In the genomic region with DNA sequence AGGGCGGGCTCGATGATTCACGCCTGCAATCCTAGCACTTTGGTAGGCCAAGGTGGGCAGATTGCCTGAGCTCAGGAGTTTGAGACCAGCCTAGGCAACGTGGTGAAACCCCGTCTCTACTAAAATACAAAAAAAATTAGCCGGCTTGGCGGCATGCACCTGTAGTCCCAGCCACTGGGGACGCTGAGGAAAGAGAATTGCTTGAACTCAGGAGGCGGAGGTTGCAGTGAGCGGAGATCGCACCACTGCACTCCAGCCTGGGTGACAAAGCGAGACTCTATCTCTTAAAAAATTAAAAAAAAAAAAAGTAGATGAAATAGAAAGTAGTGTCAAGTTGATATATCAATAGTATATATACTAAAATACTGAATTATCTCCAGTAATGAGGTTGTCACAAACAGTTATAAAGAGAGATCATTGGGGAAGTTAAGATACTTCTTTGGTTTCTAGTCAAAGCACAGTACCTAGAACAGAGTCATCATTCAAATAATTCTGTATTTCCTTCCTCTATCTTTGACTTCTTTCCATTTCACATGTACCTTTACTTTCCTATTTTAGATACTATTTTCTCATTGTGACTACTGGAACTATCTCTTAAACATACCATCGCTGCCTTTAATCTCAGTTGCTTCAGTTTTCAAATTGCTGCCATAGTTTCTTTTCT, we compare ENCODE assay signal across 1 cellular context.
TF ChIP-seq lines count a peak whose summit lies in the region.

No MANE protein-coding gene starts in this region.

TF ChIP-seq in GM12878, 131 proteins besides CTCF, POLR2A, EP300 and RAD21 (continued from another document):
- TF ChIP-seq MAX (IDR thresholded peaks at IDR 0.05; ENCODE audit: low read depth, low read length) = no peak
- no peak for TF ChIP-seq SMAD1 (IDR thresholded peaks at IDR 0.05; ENCODE audit: low read depth, partially characterized antibody)
- TF ChIP-seq, protein P1, sequence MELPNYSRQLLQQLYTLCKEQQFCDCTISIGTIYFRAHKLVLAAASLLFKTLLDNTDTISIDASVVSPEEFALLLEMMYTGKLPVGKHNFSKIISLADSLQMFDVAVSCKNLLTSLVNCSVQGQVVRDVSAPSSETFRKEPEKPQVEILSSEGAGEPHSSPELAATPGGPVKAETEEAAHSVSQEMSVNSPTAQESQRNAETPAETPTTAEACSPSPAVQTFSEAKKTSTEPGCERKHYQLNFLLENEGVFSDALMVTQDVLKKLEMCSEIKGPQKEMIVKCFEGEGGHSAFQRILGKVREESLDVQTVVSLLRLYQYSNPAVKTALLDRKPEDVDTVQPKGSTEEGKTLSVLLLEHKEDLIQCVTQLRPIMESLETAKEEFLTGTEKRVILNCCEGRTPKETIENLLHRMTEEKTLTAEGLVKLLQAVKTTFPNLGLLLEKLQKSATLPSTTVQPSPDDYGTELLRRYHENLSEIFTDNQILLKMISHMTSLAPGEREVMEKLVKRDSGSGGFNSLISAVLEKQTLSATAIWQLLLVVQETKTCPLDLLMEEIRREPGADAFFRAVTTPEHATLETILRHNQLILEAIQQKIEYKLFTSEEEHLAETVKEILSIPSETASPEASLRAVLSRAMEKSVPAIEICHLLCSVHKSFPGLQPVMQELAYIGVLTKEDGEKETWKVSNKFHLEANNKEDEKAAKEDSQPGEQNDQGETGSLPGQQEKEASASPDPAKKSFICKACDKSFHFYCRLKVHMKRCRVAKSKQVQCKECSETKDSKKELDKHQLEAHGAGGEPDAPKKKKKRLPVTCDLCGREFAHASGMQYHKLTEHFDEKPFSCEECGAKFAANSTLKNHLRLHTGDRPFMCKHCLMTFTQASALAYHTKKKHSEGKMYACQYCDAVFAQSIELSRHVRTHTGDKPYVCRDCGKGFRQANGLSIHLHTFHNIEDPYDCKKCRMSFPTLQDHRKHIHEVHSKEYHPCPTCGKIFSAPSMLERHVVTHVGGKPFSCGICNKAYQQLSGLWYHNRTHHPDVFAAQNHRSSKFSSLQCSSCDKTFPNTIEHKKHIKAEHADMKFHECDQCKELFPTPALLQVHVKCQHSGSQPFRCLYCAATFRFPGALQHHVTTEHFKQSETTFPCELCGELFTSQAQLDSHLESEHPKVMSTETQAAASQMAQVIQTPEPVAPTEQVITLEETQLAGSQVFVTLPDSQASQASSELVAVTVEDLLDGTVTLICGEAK (IDR thresholded peaks at IDR 0.05; ENCODE audit: borderline replicate concordance) = no peak
- TF ChIP-seq BCL11A (IDR thresholded peaks at IDR 0.05; ENCODE audit: low read depth, low read length) = no peak
- TF ChIP-seq PML (IDR thresholded peaks at IDR 0.05; ENCODE audit: low read length) = no peak
